Comparison of ENCODE assay signal across 25 cellular contexts in the genomic region with DNA sequence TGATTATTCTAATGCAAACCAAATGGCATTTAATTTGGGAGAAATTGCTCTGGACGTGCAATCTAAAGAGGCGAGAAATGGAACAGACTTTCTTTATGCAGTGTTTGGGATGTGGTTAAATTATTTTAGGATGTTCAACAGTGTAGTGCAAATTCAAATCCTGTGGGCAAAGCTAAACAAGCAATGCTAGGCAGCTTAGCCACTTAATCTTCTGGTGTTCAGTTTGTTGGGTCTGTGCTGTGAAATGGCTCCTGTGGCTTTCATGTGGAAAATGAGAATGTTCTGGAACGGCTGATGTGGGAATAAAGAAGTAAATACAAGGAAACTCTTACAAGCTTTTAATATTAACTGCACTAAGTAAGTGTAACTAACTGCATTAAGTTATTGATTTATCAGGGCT.
"Had no signal": no experiment of that assay in that cellular context is flagged by ENCODE, and none has a peak within 500 bp of the region (broad histone marks: within the 10 kb centered on the region; RNA-seq: fewer than 3 reads in every experiment).

No MANE protein-coding gene starts in this region.

- H3K4me1 Mint-ChIP-seq: activated CD4-positive, alpha-beta T cell treated with anti-CD3 and anti-CD28 coated beads for 36 hours; activated T-helper 17 cell treated with anti-CD3 and anti-CD28 coated beads, Interleukin-2, amount 50 U/mL, for 72 hours; central memory CD8-positive, alpha-beta T cell had no signal

- H3K27me3 Mint-ChIP-seq: activated CD4-positive, alpha-beta T cell treated with anti-CD3 and anti-CD28 coated beads for 36 hours; activated T-cell treated with anti-CD3 and anti-CD28 coated beads, Interleukin-2, amount 50 U/mL, for 24 hours; activated T-helper 17 cell treated with anti-CD3 and anti-CD28 coated beads, Interleukin-2, amount 50 U/mL, for 72 hours; central memory CD8-positive, alpha-beta T cell; effector memory CD8-positive, alpha-beta T cell had no signal

- H3K4me3 ChIP-seq: breast epithelium, colonic mucosa, dorsolateral prefrontal cortex, esophagus squamous epithelium, gastrocnemius medialis, spleen, testis, uterus had no signal

- ATAC-seq: activated CD4-positive, alpha-beta T cell treated with anti-CD3 and anti-CD28 coated beads for 36 hours; activated naive CD4-positive, alpha-beta T cell treated with anti-CD3 and anti-CD28 coated beads, Interleukin-2, amount 50 U/mL, for 72 hours; activated T-helper 17 cell treated with anti-CD3 and anti-CD28 coated beads, Interleukin-2, amount 50 U/mL, for 72 hours; effector memory CD8-positive, alpha-beta T cell; gastrocnemius medialis had no signal

- H3K36me3 Mint-ChIP-seq: activated naive CD4-positive, alpha-beta T cell treated with anti-CD3 and anti-CD28 coated beads, Interleukin-2, amount 50 U/mL, for 72 hours had no signal

- H3K9me3 Mint-ChIP-seq: activated naive CD4-positive, alpha-beta T cell treated with anti-CD3 and anti-CD28 coated beads, Interleukin-2, amount 50 U/mL, for 72 hours; activated T-cell treated with anti-CD3 and anti-CD28 coated beads, Interleukin-2, amount 50 U/mL, for 24 hours had no signal

- H3K4me1 ChIP-seq: breast epithelium, colonic mucosa, spleen, testis, uterus had no signal

- H3K4me3 Mint-ChIP-seq: activated CD4-positive, alpha-beta T cell treated with anti-CD3 and anti-CD28 coated beads for 36 hours; activated T-cell treated with anti-CD3 and anti-CD28 coated beads, Interleukin-2, amount 50 U/mL, for 24 hours; activated T-helper 17 cell treated with anti-CD3 and anti-CD28 coated beads, Interleukin-2, amount 50 U/mL, for 72 hours; central memory CD8-positive, alpha-beta T cell; effector memory CD8-positive, alpha-beta T cell had no signal

- H3K27ac ChIP-seq: breast epithelium, colonic mucosa, dorsolateral prefrontal cortex, esophagus squamous epithelium, gastrocnemius medialis, spleen, testis, uterus had no signal

- H3K27ac Mint-ChIP-seq: activated CD4-positive, alpha-beta T cell treated with anti-CD3 and anti-CD28 coated beads for 36 hours; activated naive CD4-positive, alpha-beta T cell treated with anti-CD3 and anti-CD28 coated beads, Interleukin-2, amount 50 U/mL, for 72 hours; activated T-cell treated with anti-CD3 and anti-CD28 coated beads, Interleukin-2, amount 50 U/mL, for 24 hours; activated T-helper 17 cell treated with anti-CD3 and anti-CD28 coated beads, Interleukin-2, amount 50 U/mL, for 72 hours; effector memory CD8-positive, alpha-beta T cell had no signal

- H3K27me3 ChIP-seq: breast epithelium, colonic mucosa, dorsolateral prefrontal cortex, esophagus squamous epithelium, gastrocnemius medialis, spleen, testis, uterus had no signal

- H3K9me3 ChIP-seq: breast epithelium, colonic mucosa, esophagus squamous epithelium, gastrocnemius medialis, spleen, testis, uterus had no signal

- DNase-seq: activated CD4-positive, alpha-beta T cell treated with anti-CD3 and anti-CD28 coated beads for 36 hours; activated CD4-positive, alpha-beta T cell treated with anti-CD3 and anti-CD28 coated beads, Interleukin-2, amount 50 U/mL, for 4 hours; activated CD8-positive, alpha-beta memory T cell treated with anti-CD3 and anti-CD28 coated beads for 24 hours; activated CD8-positive, alpha-beta memory T cell treated with anti-CD3 and anti-CD28 coated beads, Interleukin-2, amount 50 U/mL, for 4 hours; activated T-cell treated with anti-CD3 and anti-CD28 coated beads, Interleukin-2, amount 50 U/mL, for 24 hours; aorta; colonic mucosa; dorsolateral prefrontal cortex; effector memory CD8-positive, alpha-beta T cell; esophagus squamous epithelium; gastrocnemius medialis; hippocampal formation; mesenchymal stem cell; retina; spleen; stimulated activated CD4-positive, alpha-beta T cell treated with anti-CD3 and anti-CD28 coated beads, Interleukin-4, amount 100 ng/mL, for 1 hour; stimulated activated naive CD4-positive, alpha-beta T cell; T-helper 9 cell; testis; trophoblast cell; uterus had no signal

- H3K36me3 ChIP-seq: breast epithelium, colonic mucosa, esophagus squamous epithelium, gastrocnemius medialis, spleen, uterus had no signal
